In genomic region chr2:199458017-199458805, GRCh38 we compare ENCODE assay signal across 8 cellular contexts. TPM values are rescaled to one million over a fixed set of nuclear protein-coding genes. Genes with fewer than 3 reads are reported as not detected.
DNase-seq lines count a peak whose midpoint lies in the region; ATAC-seq and TF ChIP-seq lines count a peak whose summit lies in the region.

No MANE protein-coding gene starts in this region.

- H3K36me3 ChIP-seq in A673 (ENCODE audit: insufficient read depth, low read length, poor library complexity, severe bottlenecking) = no peaks in the 10 kb centered on the region
- H3K36me3 ChIP-seq in colonic mucosa = no peaks in the 10 kb centered on the region
- H3K36me3 ChIP-seq in urinary bladder (ENCODE audit: insufficient read depth) = no peaks in the 10 kb centered on the region

- H3K9ac ChIP-seq in colonic mucosa (ENCODE audit: low read depth in 2 of 2, low read length in 2 of 2) = peak overlapping the region; percentile 90 to 92

- DNase-seq in A673 (ENCODE audit: low spot score) = peak; percentile 88
- DNase-seq in RPMI8226 = peak; percentile 49
- DNase-seq in colonic mucosa = peak; percentile 69
- DNase-seq in lung microvascular endothelial cell (ENCODE audit: low read depth in 2 of 2) = peak; percentile 16 to 56

- POLR2A ChIA-PET in A673 (lab: Charles Lee; ENCODE audit: low non-redundant PET) = interaction anchor here (0.7 kb wide), 1 partner anchor 307 kb away, joined by 6 read pairs; no protein-coding TSS in a partner anchor

- H3K4me3 ChIP-seq in A673 (ENCODE audit: low read depth, low read length, poor library complexity, severe bottlenecking) (peak overlapping the region; percentile 91), GM12875 (ENCODE audit: low read depth, low read length) (peak overlapping the region; percentile 68), colonic mucosa (peak overlapping the region; percentile 79), urinary bladder (ENCODE audit: low read depth, low read length) (peak overlapping the region; percentile 91)

- H3K4me1 ChIP-seq in A673 (ENCODE audit: insufficient read depth, low read length, poor library complexity, severe bottlenecking) (peaks cover 20% of the 10 kb centered on the region), colonic mucosa (no peaks in the 10 kb centered on the region), urinary bladder (ENCODE audit: insufficient read depth) (no peaks in the 10 kb centered on the region)

- under 1% methylated on average over 75 of the region's 75 CpGs for WGBS in urinary bladder

- H3K27me3 ChIP-seq in A673 (replicated peaks; ENCODE audit: insufficient read depth, low read depth, low read length, poor library complexity) (no peaks in the 10 kb centered on the region), colonic mucosa (no peaks in the 10 kb centered on the region)

- CTCF ChIA-PET in A673 (lab: Charles Lee) = interaction anchor here (1.0 kb wide), 1 partner anchor 13 kb away, joined by 3 read pairs; no protein-coding TSS in a partner anchor

- H3K27ac ChIP-seq in A673 (ENCODE audit: low read depth, low read length, poor library complexity, severe bottlenecking) = peak overlapping the region; percentile 95
- H3K27ac ChIP-seq in colonic mucosa = peak overlapping the region; percentile 86
- H3K27ac ChIP-seq in urinary bladder (ENCODE audit: low read depth) = no peak overlapping the region

- intact Hi-C loops in A673 (cut with micrococcal nuclease; ENCODE audit: unreplicated experiment) (loop anchor here (5.0 kb wide), 2 partner anchors 56 to 91 kb away; no protein-coding TSS in a partner anchor), colonic mucosa (cut with DNase I) (loop anchor here (5.0 kb wide), 1 partner anchor 686 kb away; no protein-coding TSS in a partner anchor)

- ATAC-seq in HG03196 (IDR thresholded peaks at IDR 0.05; ENCODE audit: unreplicated experiment) (peak; percentile 13), GM21367 (IDR thresholded peaks at IDR 0.05; ENCODE audit: unreplicated experiment) (no peak)

- H3K9me3 ChIP-seq in A673 (ENCODE audit: low read depth, low read length, poor library complexity, severe bottlenecking) (no peaks in the 10 kb centered on the region), colonic mucosa (no peaks in the 10 kb centered on the region)

- TF ChIP-seq CTCF in A673 (conservative IDR thresholded peaks at IDR 0.05; ENCODE audit: low read depth, low read length) (no peak), GM12875 (IDR thresholded peaks at IDR 0.05; ENCODE audit: borderline replicate concordance, insufficient read depth, low read depth, low read length) (no peak), colonic mucosa (IDR thresholded peaks at IDR 0.05) (no peak)

- BruUV-seq in A673 (replicated peaks; lab: Mats Ljungman, UMichigan) = no TSS peak

RNA-seq across cellular contexts. Expression of gene SATB2, which starts 0.5 kb away (rescaled TPM):
- total RNA-seq in A673 (2021) (20.3 and 23.2 TPM in 2 replicates), colonic mucosa (100 to 1,000 TPM; 133 to 178 TPM), lung microvascular endothelial cell (0.60 and 1.3 TPM in 2 replicates), urinary bladder (3.5 TPM)
- 1.7 TPM for polyA plus RNA-seq in urinary bladder

Comparison
In these comparisons a context has a peak if more than half of its experiments do, and no peak if none do; other contexts are left out.
1. DNase-seq: peak in every context shown above with its lines; median percentile 88 in A673; 69 in colonic mucosa; 49 in RPMI8226; 36 in lung microvascular endothelial cell.